Comparison of ENCODE assay signal across 12 cellular contexts in genomic region chr7:130971297-130971696, GRCh38.
DNase-seq lines count a peak whose midpoint lies in the region; ATAC-seq and TF ChIP-seq lines count a peak whose summit lies in the region.
"Had no signal": no experiment of that assay in that cellular context is flagged by ENCODE, and none has a peak within 500 bp of the region (broad histone marks: within the 10 kb centered on the region; RNA-seq: fewer than 3 reads in every experiment).

No MANE protein-coding gene starts in this region.

- no peaks in the 10 kb centered on the region for H3K27me3 ChIP-seq in CD8-positive, alpha-beta T cell (ENCODE audit: insufficient read depth, low read length)
- H3K27me3 ChIP-seq in tibial nerve = no peaks in the 10 kb centered on the region
- H3K27me3 ChIP-seq: adrenal gland had no signal

- no peak for TF ChIP-seq EP300 in tibial nerve (IDR thresholded peaks at IDR 0.05)

- H3K4me3 ChIP-seq in CD8-positive, alpha-beta T cell (ENCODE audit: low read depth, low read length) = no peak overlapping the region
- no peak overlapping the region for H3K4me3 ChIP-seq in tibial nerve
- H3K4me3 ChIP-seq: adrenal gland had no signal

- H3K9me3 Mint-ChIP-seq in CD8-positive, alpha-beta T cell = no peaks in the 10 kb centered on the region
- peaks cover 0 to 4% (median 0%) of the 10 kb centered on the region in 3 donors for H3K9me3 Mint-ChIP-seq in T-cell
- peaks cover 4% of the 10 kb centered on the region for H3K9me3 Mint-ChIP-seq in activated naive CD4-positive, alpha-beta T cell treated with anti-CD3 and anti-CD28 coated beads, Interleukin-2, amount 50 U/mL, for 24 hours

- no peak for TF ChIP-seq CTCF in CD8-positive, alpha-beta T cell (IDR thresholded peaks at IDR 0.05)
- TF ChIP-seq CTCF in tibial nerve (IDR thresholded peaks at IDR 0.05) = no peak
- TF ChIP-seq CTCF in GM13977 (IDR thresholded peaks at IDR 0.05; ENCODE audit: extremely low read depth, insufficient read depth, missing control alignments) = no peak

- H3K9me3 ChIP-seq in CD8-positive, alpha-beta T cell (ENCODE audit: low read length) = no peaks in the 10 kb centered on the region
- peaks cover 0 to 4% (median 0%) of the 10 kb centered on the region in 4 donors for H3K9me3 ChIP-seq in tibial nerve
- H3K9me3 ChIP-seq: adrenal gland had no signal

- POLR2A ChIA-PET in CD8-positive, alpha-beta T cell (lab: Charles Lee) = interaction anchor here (1.7 kb wide), 1 partner anchor 11 kb away, joined by 5 read pairs; no protein-coding TSS in a partner anchor
- POLR2A ChIA-PET in T-cell (lab: Charles Lee) = interaction anchor here (0.6 to 1.3 kb wide), 7 partner anchors 11 to 109 kb away, joined by 3 to 12 read pairs (median 7); no protein-coding TSS in a partner anchor

- no peaks in the 10 kb centered on the region for H3K27me3 Mint-ChIP-seq in CD8-positive, alpha-beta T cell (ENCODE audit: low read depth)
- no peaks in the 10 kb centered on the region for H3K27me3 Mint-ChIP-seq in T-cell
- no peaks in the 10 kb centered on the region for H3K27me3 Mint-ChIP-seq in activated naive CD4-positive, alpha-beta T cell treated with anti-CD3 and anti-CD28 coated beads, Interleukin-2, amount 50 U/mL, for 24 hours

- peaks cover 5% of the 10 kb centered on the region for H3K36me3 ChIP-seq in CD8-positive, alpha-beta T cell (ENCODE audit: insufficient read depth, low read length)
- H3K36me3 ChIP-seq in tibial nerve = peaks cover 0 to 22% (median 6%) of the 10 kb centered on the region in 3 donors

- intact Hi-C loops in CD8-positive, alpha-beta T cell (cut with DNase I, micrococcal nuclease) = loop anchor here in 1 of 2 experiments (2.0 to 5.0 kb wide), 2 partner anchors 14 to 36 kb away; no protein-coding TSS in a partner anchor

- in situ Hi-C loops in GM13977 (cut with MboI; ENCODE audit: low pct_unique_long_range_greater_than_20kb, low sequenced_read_pairs, unreplicated experiment) = no loop called here

- DNase-seq in CD8-positive, alpha-beta T cell = peak in 1 of 7 experiments; percentile 50
- peak in 1 of 34 experiments; percentile 51 for DNase-seq in T-cell
- DNase-seq in stimulated activated CD4-positive, alpha-beta T cell treated with anti-CD3 and anti-CD28 coated beads, Interleukin-15, amount 100 ng/mL, for 24 hours = peak; percentile 81
- no peak for DNase-seq in NCI-H1092 (lab: John Stamatoyannopoulos, UW)
- DNase-seq in tibial nerve (ENCODE audit: low spot score in 2 of 2) = no peak
- DNase-seq in GM13977 (ENCODE audit: low spot score) = no peak
- DNase-seq: endodermal cell, NCI-H2029 treated with DMSO at 0.1 percent for 48 hours, nephron progenitor cell had no signal

- WGBS in tibial nerve, 2 donors = 88 to 90% methylated on average over 4 of the region's 4 CpGs

- TF ChIP-seq POLR2A in tibial nerve (IDR thresholded peaks at IDR 0.05) = no peak

- peaks cover 72% of the 10 kb centered on the region for H3K4me1 Mint-ChIP-seq in CD8-positive, alpha-beta T cell (ENCODE audit: low read depth)
- H3K4me1 Mint-ChIP-seq in T-cell = peaks cover 68 to 87% (median 80%) of the 10 kb centered on the region in 3 donors
- H3K4me1 Mint-ChIP-seq in activated naive CD4-positive, alpha-beta T cell treated with anti-CD3 and anti-CD28 coated beads, Interleukin-2, amount 50 U/mL, for 24 hours = peaks cover 88% of the 10 kb centered on the region
- H3K4me1 Mint-ChIP-seq: endodermal cell, nephron progenitor cell had no signal

- H3K36me3 Mint-ChIP-seq in CD8-positive, alpha-beta T cell = peaks cover 59% of the 10 kb centered on the region
- H3K36me3 Mint-ChIP-seq in T-cell = peaks cover 63% of the 10 kb centered on the region
- H3K36me3 Mint-ChIP-seq in activated naive CD4-positive, alpha-beta T cell treated with anti-CD3 and anti-CD28 coated beads, Interleukin-2, amount 50 U/mL, for 24 hours = peaks cover 40% of the 10 kb centered on the region

- H3K27ac Mint-ChIP-seq in CD8-positive, alpha-beta T cell = no peak overlapping the region
- peak overlapping the region; percentile 62 to 72 for H3K27ac Mint-ChIP-seq in T-cell
- H3K27ac Mint-ChIP-seq in activated naive CD4-positive, alpha-beta T cell treated with anti-CD3 and anti-CD28 coated beads, Interleukin-2, amount 50 U/mL, for 24 hours = peak overlapping the region; percentile 98
- H3K27ac Mint-ChIP-seq: endodermal cell, nephron progenitor cell had no signal

- ATAC-seq in CD8-positive, alpha-beta T cell = peak; percentile 32
- ATAC-seq in T-cell (replicated peaks in 1 of 4) = peak in 3 of 4 experiments; percentile 20 to 47 (median 25)
- no peak for ATAC-seq in HG02884 (IDR thresholded peaks at IDR 0.05; ENCODE audit: unreplicated experiment)

- H3K27ac ChIP-seq in CD8-positive, alpha-beta T cell (ENCODE audit: low read depth, low read length) = no peak overlapping the region
- peak overlapping the region in 2 of 4 donors; percentile 38 to 52 for H3K27ac ChIP-seq in tibial nerve

- H3K4me1 ChIP-seq in CD8-positive, alpha-beta T cell (ENCODE audit: insufficient read depth, low read length) = peaks cover 12% of the 10 kb centered on the region
- peaks cover 0 to 66% (median 36%) of the 10 kb centered on the region in 4 donors for H3K4me1 ChIP-seq in tibial nerve

- no peak overlapping the region for H3K4me3 Mint-ChIP-seq in CD8-positive, alpha-beta T cell
- H3K4me3 Mint-ChIP-seq in T-cell = peak overlapping the region in 2 of 3 donors; percentile 5 to 32
- peak overlapping the region; percentile 71 for H3K4me3 Mint-ChIP-seq in activated naive CD4-positive, alpha-beta T cell treated with anti-CD3 and anti-CD28 coated beads, Interleukin-2, amount 50 U/mL, for 24 hours
- H3K4me3 Mint-ChIP-seq: endodermal cell, nephron progenitor cell had no signal

- CTCF ChIA-PET in CD8-positive, alpha-beta T cell (lab: Charles Lee) = interaction anchor here (1.1 to 1.7 kb wide), 3 partner anchors 11 to 75 kb away, joined by 3 to 10 read pairs (median 5); no protein-coding TSS in a partner anchor
- CTCF ChIA-PET in T-cell (lab: Charles Lee) = interaction anchor here (0.6 to 2.3 kb wide), 11 partner anchors 11 to 91 kb away, joined by 3 to 15 read pairs (median 5); no protein-coding TSS in a partner anchor
